ENCODE assay signal across 15 cellular contexts in the genomic region with DNA sequence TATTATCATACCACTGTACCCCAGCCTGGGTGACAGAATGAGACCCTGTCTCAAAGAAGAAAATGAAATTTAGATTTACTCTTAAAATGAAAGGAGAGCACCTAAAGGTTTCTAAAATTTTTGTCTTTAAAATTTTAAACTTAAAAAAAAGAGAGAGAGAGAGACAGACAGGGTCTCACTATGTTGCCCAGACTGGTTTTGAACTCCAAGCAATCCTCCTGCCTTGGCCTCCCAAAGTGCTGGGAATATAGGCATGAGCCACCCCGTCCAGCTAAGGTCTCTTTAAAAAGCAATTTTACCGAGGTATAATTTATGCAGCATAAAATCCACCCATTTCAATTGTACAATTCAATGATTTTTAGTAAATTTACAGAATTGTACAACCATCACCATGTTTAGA. TPM values are rescaled to one million over a fixed set of nuclear protein-coding genes. Genes with fewer than 3 reads are reported as not detected.
DNase-seq lines count a peak whose midpoint lies in the region; ATAC-seq and TF ChIP-seq lines count a peak whose summit lies in the region.
"Had no signal": no experiment of that assay in that cellular context is flagged by ENCODE, and none has a peak within 500 bp of the region (broad histone marks: within the 10 kb centered on the region; RNA-seq: fewer than 3 reads in every experiment).

No MANE protein-coding gene starts in this region.

- H3K36me3 Mint-ChIP-seq in activated CD4-positive, alpha-beta T cell treated with anti-CD3 and anti-CD28 coated beads for 36 hours (ENCODE audit: low read depth): peaks cover 15% of the 10 kb centered on the region
- H3K36me3 Mint-ChIP-seq in stimulated activated effector memory CD8-positive, alpha-beta T cell treated with anti-CD3 and anti-CD28 coated beads, Interleukin-12 subunit alpha, Interleukin-12 subunit beta, amount 100 ng/mL, for 72 hours: peaks cover 11% of the 10 kb centered on the region

- H3K4me3 ChIP-seq in SK-N-MC: no peak overlapping the region
- H3K4me3 ChIP-seq: body of pancreas had no signal

- POLR2A ChIA-PET in activated CD4-positive, alpha-beta T cell treated with anti-CD3 and anti-CD28 coated beads for 36 hours (lab: Charles Lee): no interaction called here

- H3K27ac ChIP-seq in SK-N-MC (peak overlapping the region; percentile 95), foreskin keratinocyte (peak overlapping the region; percentile 47)

- intact Hi-C loops in activated CD4-positive, alpha-beta T cell treated with anti-CD3 and anti-CD28 coated beads for 36 hours (cut with DNase I, micrococcal nuclease): no loop called here

- H3K27me3 Mint-ChIP-seq in activated CD4-positive, alpha-beta T cell treated with anti-CD3 and anti-CD28 coated beads for 36 hours: no peaks in the 10 kb centered on the region
- H3K27me3 Mint-ChIP-seq: naive thymus-derived CD8-positive, alpha-beta T cell had no signal

- TF ChIP-seq CTCF in foreskin keratinocyte (conservative IDR thresholded peaks at IDR 0.05): no peak

- peaks cover 55% of the 10 kb centered on the region for H3K4me1 Mint-ChIP-seq in activated CD4-positive, alpha-beta T cell treated with anti-CD3 and anti-CD28 coated beads for 36 hours
- H3K4me1 Mint-ChIP-seq in stimulated activated effector memory CD8-positive, alpha-beta T cell treated with anti-CD3 and anti-CD28 coated beads, Interleukin-12 subunit alpha, Interleukin-12 subunit beta, amount 100 ng/mL, for 72 hours: peaks cover 17% of the 10 kb centered on the region

- no peaks in the 10 kb centered on the region for H3K36me3 ChIP-seq in SK-N-MC (ENCODE audit: insufficient read depth, low read length)

- no peak for DNase-seq in activated CD4-positive, alpha-beta T cell treated with anti-CD3 and anti-CD28 coated beads for 36 hours
- no peak for DNase-seq in activated CD4-positive, alpha-beta T cell treated with anti-CD3 and anti-CD28 coated beads, Interleukin-2, amount 50 U/mL, for 1 hour
- no peak for DNase-seq in SK-N-MC (ENCODE audit: low read depth, low spot score)
- DNase-seq in foreskin keratinocyte: no peak
- no peak for DNase-seq in stimulated activated effector memory CD8-positive, alpha-beta T cell treated with anti-CD3 and anti-CD28 coated beads, Interleukin-12 subunit alpha, Interleukin-12 subunit beta, amount 100 ng/mL, for 72 hours (ENCODE audit: low spot score in 2 of 2)
- no peak for DNase-seq in NOMO-1 treated with DMSO at 0.1 percent for 48 hours (lab: John Stamatoyannopoulos, UW; ENCODE audit: unreplicated experiment)
- DNase-seq: activated T-cell treated with anti-CD3 and anti-CD28 coated beads, Interleukin-2, amount 50 U/mL, for 4 hours; body of pancreas; DMS53; naive thymus-derived CD8-positive, alpha-beta T cell; NCI-H146; NCI-H510A treated with DMSO at 0.1 percent for 48 hours; SHP77 had no signal

- no peaks in the 10 kb centered on the region for H3K9me3 Mint-ChIP-seq in activated CD4-positive, alpha-beta T cell treated with anti-CD3 and anti-CD28 coated beads for 36 hours (ENCODE audit: low read depth)
- H3K9me3 Mint-ChIP-seq in stimulated activated effector memory CD8-positive, alpha-beta T cell treated with anti-CD3 and anti-CD28 coated beads, Interleukin-12 subunit alpha, Interleukin-12 subunit beta, amount 100 ng/mL, for 72 hours: no peaks in the 10 kb centered on the region
- H3K9me3 Mint-ChIP-seq: activated T-cell treated with anti-CD3 and anti-CD28 coated beads, Interleukin-2, amount 50 U/mL, for 4 hours; naive thymus-derived CD8-positive, alpha-beta T cell had no signal

- H3K27ac Mint-ChIP-seq in activated CD4-positive, alpha-beta T cell treated with anti-CD3 and anti-CD28 coated beads for 36 hours: peak overlapping the region; percentile 74
- peak overlapping the region; percentile 97 for H3K27ac Mint-ChIP-seq in stimulated activated effector memory CD8-positive, alpha-beta T cell treated with anti-CD3 and anti-CD28 coated beads, Interleukin-12 subunit alpha, Interleukin-12 subunit beta, amount 100 ng/mL, for 72 hours

- H3K9ac ChIP-seq in SK-N-MC (ENCODE audit: insufficient read length): no peak overlapping the region

- CTCF ChIA-PET in activated CD4-positive, alpha-beta T cell treated with anti-CD3 and anti-CD28 coated beads for 36 hours (lab: Charles Lee): interaction anchor here (0.8 kb wide), 1 partner anchor 195 kb away, joined by 3 read pairs; no protein-coding TSS in a partner anchor

- no peaks in the 10 kb centered on the region for H3K9me3 ChIP-seq in SK-N-MC (ENCODE audit: low read depth, low read length)
- H3K9me3 ChIP-seq: body of pancreas had no signal

- no peaks in the 10 kb centered on the region for H3K27me3 ChIP-seq in foreskin keratinocyte
- H3K27me3 ChIP-seq: body of pancreas had no signal

- peaks cover 20% of the 10 kb centered on the region for H3K4me1 ChIP-seq in foreskin keratinocyte

- H3K4me3 Mint-ChIP-seq in activated CD4-positive, alpha-beta T cell treated with anti-CD3 and anti-CD28 coated beads for 36 hours: no peak overlapping the region
- peak overlapping the region; percentile 54 for H3K4me3 Mint-ChIP-seq in stimulated activated effector memory CD8-positive, alpha-beta T cell treated with anti-CD3 and anti-CD28 coated beads, Interleukin-12 subunit alpha, Interleukin-12 subunit beta, amount 100 ng/mL, for 72 hours
- H3K4me3 Mint-ChIP-seq: activated T-cell treated with anti-CD3 and anti-CD28 coated beads, Interleukin-2, amount 50 U/mL, for 4 hours had no signal

- ATAC-seq in activated CD4-positive, alpha-beta T cell treated with anti-CD3 and anti-CD28 coated beads for 36 hours: no peak
- ATAC-seq in foreskin keratinocyte (no peak), GM21515 (IDR thresholded peaks at IDR 0.05; ENCODE audit: unreplicated experiment) (no peak), HG02642 (IDR thresholded peaks at IDR 0.05; ENCODE audit: poor library complexity, unreplicated experiment) (no peak)
- no peak for ATAC-seq in stimulated activated effector memory CD8-positive, alpha-beta T cell treated with anti-CD3 and anti-CD28 coated beads, Interleukin-12 subunit alpha, Interleukin-12 subunit beta, amount 100 ng/mL, for 72 hours
- ATAC-seq: activated T-cell treated with anti-CD3 and anti-CD28 coated beads, Interleukin-2, amount 50 U/mL, for 4 hours; body of pancreas; naive thymus-derived CD8-positive, alpha-beta T cell had no signal

RNA-seq across cellular contexts. Expression of a gene that starts 33.2 kb away (rescaled TPM):
- total RNA-seq in activated CD4-positive, alpha-beta T cell treated with anti-CD3 and anti-CD28 coated beads for 36 hours: 10 to 100 TPM; 56.2 to 66.9 TPM
- 64.5 and 64.9 TPM in 2 replicates for total RNA-seq in foreskin keratinocyte
- polyA plus RNA-seq in foreskin keratinocyte: 41.3 and 45.0 TPM in 2 replicates
